ENCODE assay signal across 1 cellular context in the genomic region with DNA sequence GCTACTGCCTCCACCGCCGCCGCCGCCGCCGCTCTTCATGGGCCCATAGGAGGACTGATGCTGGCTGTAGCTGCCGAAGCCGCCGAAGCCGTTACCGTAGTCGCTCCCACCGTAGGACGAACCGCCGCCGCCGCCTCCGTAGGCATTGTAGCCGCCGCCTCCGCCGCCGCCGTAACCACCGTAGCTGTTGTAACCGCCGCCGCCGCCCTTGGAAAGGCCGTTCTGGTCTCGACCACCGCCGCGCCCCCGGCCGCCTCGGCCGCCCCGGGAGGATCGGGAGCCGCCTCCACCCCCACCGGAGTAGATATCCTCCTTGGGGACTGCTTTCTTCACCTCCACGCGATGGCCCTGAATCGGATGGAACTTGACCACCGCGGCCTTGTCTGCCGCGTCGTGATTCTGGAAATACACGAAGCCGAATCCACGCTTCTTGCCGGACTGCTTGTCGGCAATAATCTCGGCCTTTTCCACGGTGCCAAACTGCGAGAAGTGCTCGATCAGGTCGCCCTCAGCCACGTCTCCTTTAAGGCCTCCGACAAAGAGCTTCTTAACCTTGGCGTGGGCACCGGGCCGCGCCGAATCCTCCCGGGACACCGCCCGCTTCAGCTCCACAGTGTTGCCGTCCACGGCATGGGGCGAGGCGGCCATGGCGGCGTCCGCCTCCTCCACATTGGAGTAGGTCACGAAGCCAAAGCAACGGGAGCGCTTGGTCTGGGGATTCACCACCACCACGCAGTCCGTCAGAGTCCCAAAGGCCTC.
TF ChIP-seq lines count a peak whose summit lies in the region.

No MANE protein-coding gene starts in this region.

TF ChIP-seq in HEK293, 187 proteins besides CTCF, POLR2A, EP300 and RAD21 (continued from another document):
- TF ChIP-seq, protein P1, sequence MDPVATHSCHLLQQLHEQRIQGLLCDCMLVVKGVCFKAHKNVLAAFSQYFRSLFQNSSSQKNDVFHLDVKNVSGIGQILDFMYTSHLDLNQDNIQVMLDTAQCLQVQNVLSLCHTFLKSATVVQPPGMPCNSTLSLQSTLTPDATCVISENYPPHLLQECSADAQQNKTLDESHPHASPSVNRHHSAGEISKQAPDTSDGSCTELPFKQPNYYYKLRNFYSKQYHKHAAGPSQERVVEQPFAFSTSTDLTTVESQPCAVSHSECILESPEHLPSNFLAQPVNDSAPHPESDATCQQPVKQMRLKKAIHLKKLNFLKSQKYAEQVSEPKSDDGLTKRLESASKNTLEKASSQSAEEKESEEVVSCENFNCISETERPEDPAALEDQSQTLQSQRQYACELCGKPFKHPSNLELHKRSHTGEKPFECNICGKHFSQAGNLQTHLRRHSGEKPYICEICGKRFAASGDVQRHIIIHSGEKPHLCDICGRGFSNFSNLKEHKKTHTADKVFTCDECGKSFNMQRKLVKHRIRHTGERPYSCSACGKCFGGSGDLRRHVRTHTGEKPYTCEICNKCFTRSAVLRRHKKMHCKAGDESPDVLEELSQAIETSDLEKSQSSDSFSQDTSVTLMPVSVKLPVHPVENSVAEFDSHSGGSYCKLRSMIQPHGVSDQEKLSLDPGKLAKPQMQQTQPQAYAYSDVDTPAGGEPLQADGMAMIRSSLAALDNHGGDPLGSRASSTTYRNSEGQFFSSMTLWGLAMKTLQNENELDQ (tag by site-specific recombination; IDR thresholded peaks at IDR 0.05; ENCODE audit: low read depth): no peak
- TF ChIP-seq KLF8 (tag by site-specific recombination; IDR thresholded peaks at IDR 0.05) (no peak), FEZF1 (tag by site-specific recombination; IDR thresholded peaks at IDR 0.05) (no peak), ZNF266 (tag by site-specific recombination; IDR thresholded peaks at IDR 0.05; ENCODE audit: low read depth) (no peak), ZNF585B (tag by site-specific recombination; IDR thresholded peaks at IDR 0.05) (no peak), REPIN1 (tag by site-specific recombination; IDR thresholded peaks at IDR 0.05; ENCODE audit: low read depth) (no peak), KLF7 (tag by site-specific recombination; IDR thresholded peaks at IDR 0.05; ENCODE audit: borderline replicate concordance) (no peak), EGR2 (tag by site-specific recombination; IDR thresholded peaks at IDR 0.05; ENCODE audit: low read depth) (peak; percentile 88), YY1 (tag by site-specific recombination; IDR thresholded peaks at IDR 0.05) (peak; percentile 27; the same call in 1 of the 2 replicates), ZFP41 (tag by site-specific recombination; IDR thresholded peaks at IDR 0.05; ENCODE audit: borderline replicate concordance) (no peak), ZNF549 (tag by site-specific recombination; IDR thresholded peaks at IDR 0.05) (no peak), ZNF624 (tag by site-specific recombination; IDR thresholded peaks at IDR 0.05) (no peak), ZNF394 (tag by site-specific recombination; IDR thresholded peaks at IDR 0.05; ENCODE audit: borderline replicate concordance) (no peak; the same call in 1 of the 2 replicates), ZNF366 (tag by site-specific recombination; conservative IDR thresholded peaks at IDR 0.05) (no peak), ZNF48 (tag by site-specific recombination; IDR thresholded peaks at IDR 0.05) (no peak), ZEB2 (tag by site-specific recombination; IDR thresholded peaks at IDR 0.05) (peak; percentile 25; the same call in 1 of the 2 replicates), ZNF677 (tag by site-specific recombination; IDR thresholded peaks at IDR 0.05) (no peak), ZNF169 (tag by site-specific recombination; IDR thresholded peaks at IDR 0.05) (no peak), ZFHX2 (tag by site-specific recombination; conservative IDR thresholded peaks at IDR 0.05) (peak; percentile 80), SP2 (tag by site-specific recombination; IDR thresholded peaks at IDR 0.05) (0 out of 2 replicates have a peak, but pooled peaks have one; percentile 40), ZNF426 (tag by site-specific recombination; IDR thresholded peaks at IDR 0.05) (0 out of 2 replicates have a peak, but pooled peaks have one; percentile 2), MEIS1 (CRISPR knock-in tag; IDR thresholded peaks at IDR 0.05; ENCODE audit: borderline replicate concordance) (no peak), ZNF335 (tag by site-specific recombination; conservative IDR thresholded peaks at IDR 0.05) (no peak), ZNF529 (tag by site-specific recombination; IDR thresholded peaks at IDR 0.05; ENCODE audit: insufficient replicate concordance) (no peak)
- TF ChIP-seq, protein P2, sequence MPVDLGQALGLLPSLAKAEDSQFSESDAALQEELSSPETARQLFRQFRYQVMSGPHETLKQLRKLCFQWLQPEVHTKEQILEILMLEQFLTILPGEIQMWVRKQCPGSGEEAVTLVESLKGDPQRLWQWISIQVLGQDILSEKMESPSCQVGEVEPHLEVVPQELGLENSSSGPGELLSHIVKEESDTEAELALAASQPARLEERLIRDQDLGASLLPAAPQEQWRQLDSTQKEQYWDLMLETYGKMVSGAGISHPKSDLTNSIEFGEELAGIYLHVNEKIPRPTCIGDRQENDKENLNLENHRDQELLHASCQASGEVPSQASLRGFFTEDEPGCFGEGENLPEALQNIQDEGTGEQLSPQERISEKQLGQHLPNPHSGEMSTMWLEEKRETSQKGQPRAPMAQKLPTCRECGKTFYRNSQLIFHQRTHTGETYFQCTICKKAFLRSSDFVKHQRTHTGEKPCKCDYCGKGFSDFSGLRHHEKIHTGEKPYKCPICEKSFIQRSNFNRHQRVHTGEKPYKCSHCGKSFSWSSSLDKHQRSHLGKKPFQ (tag by site-specific recombination; IDR thresholded peaks at IDR 0.05): no peak
- TF ChIP-seq, protein P3, sequence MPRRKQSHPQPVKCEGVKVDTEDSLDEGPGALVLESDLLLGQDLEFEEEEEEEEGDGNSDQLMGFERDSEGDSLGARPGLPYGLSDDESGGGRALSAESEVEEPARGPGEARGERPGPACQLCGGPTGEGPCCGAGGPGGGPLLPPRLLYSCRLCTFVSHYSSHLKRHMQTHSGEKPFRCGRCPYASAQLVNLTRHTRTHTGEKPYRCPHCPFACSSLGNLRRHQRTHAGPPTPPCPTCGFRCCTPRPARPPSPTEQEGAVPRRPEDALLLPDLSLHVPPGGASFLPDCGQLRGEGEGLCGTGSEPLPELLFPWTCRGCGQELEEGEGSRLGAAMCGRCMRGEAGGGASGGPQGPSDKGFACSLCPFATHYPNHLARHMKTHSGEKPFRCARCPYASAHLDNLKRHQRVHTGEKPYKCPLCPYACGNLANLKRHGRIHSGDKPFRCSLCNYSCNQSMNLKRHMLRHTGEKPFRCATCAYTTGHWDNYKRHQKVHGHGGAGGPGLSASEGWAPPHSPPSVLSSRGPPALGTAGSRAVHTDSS (tag by site-specific recombination; IDR thresholded peaks at IDR 0.05): no peak
- TF ChIP-seq, protein P4, sequence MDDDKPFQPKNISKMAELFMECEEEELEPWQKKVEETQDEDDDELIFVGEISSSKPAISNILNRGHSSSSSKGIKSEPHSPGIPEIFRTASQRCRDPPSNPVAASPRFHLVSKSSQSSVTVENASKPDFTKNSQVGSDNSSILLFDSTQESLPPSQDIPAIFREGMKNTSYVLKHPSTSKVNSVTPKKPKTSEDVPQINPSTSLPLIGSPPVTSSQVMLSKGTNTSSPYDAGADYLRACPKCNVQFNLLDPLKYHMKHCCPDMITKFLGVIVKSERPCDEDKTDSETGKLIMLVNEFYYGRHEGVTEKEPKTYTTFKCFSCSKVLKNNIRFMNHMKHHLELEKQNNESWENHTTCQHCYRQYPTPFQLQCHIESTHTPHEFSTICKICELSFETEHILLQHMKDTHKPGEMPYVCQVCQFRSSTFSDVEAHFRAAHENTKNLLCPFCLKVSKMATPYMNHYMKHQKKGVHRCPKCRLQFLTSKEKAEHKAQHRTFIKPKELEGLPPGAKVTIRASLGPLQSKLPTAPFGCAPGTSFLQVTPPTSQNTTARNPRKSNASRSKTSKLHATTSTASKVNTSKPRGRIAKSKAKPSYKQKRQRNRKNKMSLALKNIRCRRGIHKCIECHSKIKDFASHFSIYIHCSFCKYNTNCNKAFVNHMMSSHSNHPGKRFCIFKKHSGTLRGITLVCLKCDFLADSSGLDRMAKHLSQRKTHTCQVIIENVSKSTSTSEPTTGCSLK (tag by site-specific recombination; IDR thresholded peaks at IDR 0.05): no peak
- TF ChIP-seq, protein P5, sequence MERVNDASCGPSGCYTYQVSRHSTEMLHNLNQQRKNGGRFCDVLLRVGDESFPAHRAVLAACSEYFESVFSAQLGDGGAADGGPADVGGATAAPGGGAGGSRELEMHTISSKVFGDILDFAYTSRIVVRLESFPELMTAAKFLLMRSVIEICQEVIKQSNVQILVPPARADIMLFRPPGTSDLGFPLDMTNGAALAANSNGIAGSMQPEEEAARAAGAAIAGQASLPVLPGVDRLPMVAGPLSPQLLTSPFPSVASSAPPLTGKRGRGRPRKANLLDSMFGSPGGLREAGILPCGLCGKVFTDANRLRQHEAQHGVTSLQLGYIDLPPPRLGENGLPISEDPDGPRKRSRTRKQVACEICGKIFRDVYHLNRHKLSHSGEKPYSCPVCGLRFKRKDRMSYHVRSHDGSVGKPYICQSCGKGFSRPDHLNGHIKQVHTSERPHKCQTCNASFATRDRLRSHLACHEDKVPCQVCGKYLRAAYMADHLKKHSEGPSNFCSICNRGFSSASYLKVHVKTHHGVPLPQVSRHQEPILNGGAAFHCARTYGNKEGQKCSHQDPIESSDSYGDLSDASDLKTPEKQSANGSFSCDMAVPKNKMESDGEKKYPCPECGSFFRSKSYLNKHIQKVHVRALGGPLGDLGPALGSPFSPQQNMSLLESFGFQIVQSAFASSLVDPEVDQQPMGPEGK (tag by site-specific recombination; IDR thresholded peaks at IDR 0.05): no peak
- TF ChIP-seq, protein P6, sequence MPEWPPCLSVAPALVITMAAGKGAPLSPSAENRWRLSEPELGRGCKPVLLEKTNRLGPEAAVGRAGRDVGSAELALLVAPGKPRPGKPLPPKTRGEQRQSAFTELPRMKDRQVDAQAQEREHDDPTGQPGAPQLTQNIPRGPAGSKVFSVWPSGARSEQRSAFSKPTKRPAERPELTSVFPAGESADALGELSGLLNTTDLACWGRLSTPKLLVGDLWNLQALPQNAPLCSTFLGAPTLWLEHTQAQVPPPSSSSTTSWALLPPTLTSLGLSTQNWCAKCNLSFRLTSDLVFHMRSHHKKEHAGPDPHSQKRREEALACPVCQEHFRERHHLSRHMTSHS (tag by site-specific recombination; IDR thresholded peaks at IDR 0.05): no peak
- TF ChIP-seq, protein P7, sequence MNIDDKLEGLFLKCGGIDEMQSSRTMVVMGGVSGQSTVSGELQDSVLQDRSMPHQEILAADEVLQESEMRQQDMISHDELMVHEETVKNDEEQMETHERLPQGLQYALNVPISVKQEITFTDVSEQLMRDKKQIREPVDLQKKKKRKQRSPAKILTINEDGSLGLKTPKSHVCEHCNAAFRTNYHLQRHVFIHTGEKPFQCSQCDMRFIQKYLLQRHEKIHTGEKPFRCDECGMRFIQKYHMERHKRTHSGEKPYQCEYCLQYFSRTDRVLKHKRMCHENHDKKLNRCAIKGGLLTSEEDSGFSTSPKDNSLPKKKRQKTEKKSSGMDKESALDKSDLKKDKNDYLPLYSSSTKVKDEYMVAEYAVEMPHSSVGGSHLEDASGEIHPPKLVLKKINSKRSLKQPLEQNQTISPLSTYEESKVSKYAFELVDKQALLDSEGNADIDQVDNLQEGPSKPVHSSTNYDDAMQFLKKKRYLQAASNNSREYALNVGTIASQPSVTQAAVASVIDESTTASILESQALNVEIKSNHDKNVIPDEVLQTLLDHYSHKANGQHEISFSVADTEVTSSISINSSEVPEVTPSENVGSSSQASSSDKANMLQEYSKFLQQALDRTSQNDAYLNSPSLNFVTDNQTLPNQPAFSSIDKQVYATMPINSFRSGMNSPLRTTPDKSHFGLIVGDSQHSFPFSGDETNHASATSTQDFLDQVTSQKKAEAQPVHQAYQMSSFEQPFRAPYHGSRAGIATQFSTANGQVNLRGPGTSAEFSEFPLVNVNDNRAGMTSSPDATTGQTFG (tag by site-specific recombination; IDR thresholded peaks at IDR 0.05; ENCODE audit: borderline replicate concordance): no peak
- TF ChIP-seq, protein P8, sequence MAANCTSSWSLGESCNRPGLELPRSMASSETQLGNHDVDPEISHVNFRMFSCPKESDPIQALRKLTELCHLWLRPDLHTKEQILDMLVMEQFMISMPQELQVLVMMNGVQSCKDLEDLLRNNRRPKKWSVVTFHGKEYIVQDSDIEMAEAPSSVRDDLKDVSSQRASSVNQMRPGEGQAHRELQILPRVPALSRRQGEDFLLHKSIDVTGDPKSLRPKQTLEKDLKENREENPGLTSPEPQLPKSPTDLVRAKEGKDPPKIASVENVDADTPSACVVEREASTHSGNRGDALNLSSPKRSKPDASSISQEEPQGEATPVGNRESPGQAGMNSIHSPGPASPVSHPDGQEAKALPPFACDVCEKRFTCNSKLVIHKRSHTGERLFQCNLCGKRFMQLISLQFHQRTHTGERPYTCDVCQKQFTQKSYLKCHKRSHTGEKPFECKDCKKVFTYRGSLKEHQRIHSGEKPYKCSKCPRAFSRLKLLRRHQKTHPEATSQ (tag by site-specific recombination; IDR thresholded peaks at IDR 0.05): no peak
- TF ChIP-seq, protein P9, sequence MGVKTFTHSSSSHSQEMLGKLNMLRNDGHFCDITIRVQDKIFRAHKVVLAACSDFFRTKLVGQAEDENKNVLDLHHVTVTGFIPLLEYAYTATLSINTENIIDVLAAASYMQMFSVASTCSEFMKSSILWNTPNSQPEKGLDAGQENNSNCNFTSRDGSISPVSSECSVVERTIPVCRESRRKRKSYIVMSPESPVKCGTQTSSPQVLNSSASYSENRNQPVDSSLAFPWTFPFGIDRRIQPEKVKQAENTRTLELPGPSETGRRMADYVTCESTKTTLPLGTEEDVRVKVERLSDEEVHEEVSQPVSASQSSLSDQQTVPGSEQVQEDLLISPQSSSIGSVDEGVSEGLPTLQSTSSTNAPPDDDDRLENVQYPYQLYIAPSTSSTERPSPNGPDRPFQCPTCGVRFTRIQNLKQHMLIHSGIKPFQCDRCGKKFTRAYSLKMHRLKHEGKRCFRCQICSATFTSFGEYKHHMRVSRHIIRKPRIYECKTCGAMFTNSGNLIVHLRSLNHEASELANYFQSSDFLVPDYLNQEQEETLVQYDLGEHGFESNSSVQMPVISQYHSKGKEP (tag by site-specific recombination; IDR thresholded peaks at IDR 0.05): no peak
TF ChIP-seq in HEK293: peak in this region for 13.
